Comparison of ENCODE assay signal across 27 cellular contexts in the genomic region with DNA sequence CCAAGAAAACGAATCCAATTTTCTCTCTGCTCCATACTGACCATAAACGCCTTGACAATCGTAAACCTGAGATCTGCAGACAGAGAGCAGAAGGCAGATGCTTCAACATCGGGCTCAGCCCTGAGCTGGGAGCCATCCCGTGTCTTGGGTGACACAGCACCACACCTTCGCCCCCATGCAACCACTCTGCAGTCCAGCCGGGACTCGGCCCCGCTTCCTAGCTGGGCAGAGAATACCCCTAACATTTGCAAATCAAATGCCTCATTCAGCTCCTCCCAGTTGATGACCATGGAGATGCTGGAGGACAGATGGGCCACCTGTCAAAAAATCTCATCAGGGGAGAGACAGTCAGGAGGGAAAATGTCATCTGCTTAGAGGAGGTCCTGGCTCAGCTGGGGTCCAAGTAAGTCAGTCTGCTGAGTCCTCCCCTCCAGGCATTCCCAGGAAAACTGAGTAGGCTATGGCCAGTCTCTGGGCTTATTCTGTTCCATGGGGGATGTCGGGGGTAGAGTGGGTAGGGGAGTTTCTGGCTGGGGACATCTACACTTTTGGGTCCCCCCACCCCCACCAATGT.
"Had no signal": no experiment of that assay in that cellular context is flagged by ENCODE, and none has a peak within 500 bp of the region (broad histone marks: within the 10 kb centered on the region; RNA-seq: fewer than 3 reads in every experiment).

No MANE protein-coding gene starts in this region.

- H3K4me1 ChIP-seq: ascending aorta had no signal

- H3K27me3 ChIP-seq: ascending aorta, cardiac muscle cell had no signal

- DNase-seq: activated CD4-positive, alpha-beta T cell treated with anti-CD3 and anti-CD28 coated beads, Interleukin-2, amount 10 ng/mL, durations not matched to agents 24 days and 14 days; activated CD4-positive, alpha-beta T cell treated with anti-CD3 and anti-CD28 coated beads, Interleukin-2, amount 50 U/mL, for 4 hours; activated CD8-positive, alpha-beta T cell treated with anti-CD3 and anti-CD28 coated beads for 36 hours; activated gamma-delta T cell; activated naive CD4-positive, alpha-beta T cell treated with Interleukin-2 at 50 U/mL for 16 hours; activated naive CD8-positive, alpha-beta T cell treated with anti-CD3 and anti-CD28 coated beads, Interleukin-2, amount 10 ng/mL, durations not matched to agents 7 days and 5 days; activated T-cell treated with anti-CD3 and anti-CD28 coated beads, Interleukin-2, amount 50 U/mL, for 1 hour; amygdala; NCI-H1092 treated with DMSO at 0.1 percent for 48 hours; NCI-H1417; NCI-H187 treated with DMSO at 0.1 percent for 48 hours; NCI-H2081; NCI-H2171 treated with DMSO at 0.1 percent for 48 hours; NCI-H2227 treated with DMSO at 0.1 percent for 48 hours; NCI-H446 treated with DMSO at 0.1 percent for 48 hours; NCI-H524 treated with DMSO at 0.1 percent for 48 hours; SHP77; T-helper 1 cell; T-helper 2 cell; T-helper 9 cell had no signal

- H3K9me3 Mint-ChIP-seq: activated CD4-positive, alpha-beta T cell treated with anti-CD3 and anti-CD28 coated beads, Interleukin-2, amount 10 ng/mL, durations not matched to agents 24 days and 14 days; activated CD8-positive, alpha-beta T cell treated with anti-CD3 and anti-CD28 coated beads for 36 hours; activated naive CD4-positive, alpha-beta T cell treated with anti-CD3 and anti-CD28 coated beads, Interleukin-2, amount 50 U/mL, for 24 hours; activated naive CD8-positive, alpha-beta T cell treated with anti-CD3 and anti-CD28 coated beads, Interleukin-2, amount 10 ng/mL, durations not matched to agents 7 days and 5 days; activated T-helper 2 cell treated with anti-CD3 and anti-CD28 coated beads, Interferon-gamma antibody, Interleukin-2, Interleukin-4, amounts not matched to agents 10 μg/mL and 5 μg/mL and 100 μg/mL, durations not matched to agents 14 hours and 24 hours and 36 hours had no signal

- ATAC-seq: activated CD8-positive, alpha-beta T cell treated with anti-CD3 and anti-CD28 coated beads for 36 hours; Panc1; SK-N-SH treated with all-trans-retinoic acid at 6 μM for 48 hours had no signal

- H3K4me3 ChIP-seq: ascending aorta, cardiac muscle cell had no signal

- H3K27ac ChIP-seq: ascending aorta, cardiac muscle cell, KMS-11 had no signal

- H3K36me3 ChIP-seq: ascending aorta, cardiac muscle cell had no signal

- H3K4me3 Mint-ChIP-seq: activated CD4-positive, alpha-beta T cell treated with anti-CD3 and anti-CD28 coated beads, Interleukin-2, amount 10 ng/mL, durations not matched to agents 24 days and 14 days; activated CD8-positive, alpha-beta T cell treated with anti-CD3 and anti-CD28 coated beads for 36 hours; activated naive CD4-positive, alpha-beta T cell treated with anti-CD3 and anti-CD28 coated beads, Interleukin-2, amount 50 U/mL, for 24 hours; activated naive CD8-positive, alpha-beta T cell treated with anti-CD3 and anti-CD28 coated beads, Interleukin-2, amount 10 ng/mL, durations not matched to agents 7 days and 5 days had no signal

- H3K4me1 Mint-ChIP-seq: activated CD4-positive, alpha-beta T cell treated with anti-CD3 and anti-CD28 coated beads, Interleukin-2, amount 10 ng/mL, durations not matched to agents 24 days and 14 days; activated naive CD4-positive, alpha-beta T cell treated with anti-CD3 and anti-CD28 coated beads, Interleukin-2, amount 50 U/mL, for 24 hours; activated naive CD8-positive, alpha-beta T cell treated with anti-CD3 and anti-CD28 coated beads, Interleukin-2, amount 10 ng/mL, durations not matched to agents 7 days and 5 days had no signal

- H3K36me3 Mint-ChIP-seq: activated naive CD4-positive, alpha-beta T cell treated with anti-CD3 and anti-CD28 coated beads, Interleukin-2, amount 50 U/mL, for 24 hours; activated naive CD8-positive, alpha-beta T cell treated with anti-CD3 and anti-CD28 coated beads, Interleukin-2, amount 10 ng/mL, durations not matched to agents 7 days and 5 days had no signal

- H3K4me2 ChIP-seq: KMS-11 had no signal

- H3K9me3 ChIP-seq: ascending aorta had no signal
